ENCODE assay signal across 24 cellular contexts in the genomic region with DNA sequence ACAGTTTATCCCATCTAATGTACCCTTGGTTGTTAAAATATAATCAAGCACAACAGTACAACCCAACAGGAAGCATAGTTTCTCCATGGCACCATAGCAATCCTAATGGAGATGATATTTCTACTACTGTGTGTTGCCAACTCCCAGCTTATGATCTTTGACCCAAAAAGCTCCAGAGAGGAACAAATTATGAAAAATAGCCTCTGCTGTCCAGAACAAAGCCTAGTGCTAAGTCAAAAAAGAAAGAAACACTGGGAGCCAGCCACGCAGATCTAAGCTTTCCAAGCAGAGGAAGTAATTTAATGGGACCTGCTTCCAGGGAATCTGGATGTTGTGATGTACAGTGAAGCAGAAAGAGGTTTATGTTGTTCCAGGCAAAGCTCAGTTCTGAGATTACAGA.
"Had no signal": no experiment of that assay in that cellular context is flagged by ENCODE, and none has a peak within 500 bp of the region (broad histone marks: within the 10 kb centered on the region; RNA-seq: fewer than 3 reads in every experiment).

No MANE protein-coding gene starts in this region.

- H3K4me1 ChIP-seq: left lung, prostate gland, suprapubic skin had no signal

- H3K4me3 Mint-ChIP-seq: memory B cell; natural killer cell treated with Interleukin-12 subunit alpha and Interleukin-12 subunit beta and Interleukin-15 and Interleukin-18, amount 100 ng/mL, for 72 hours; stimulated activated naive CD8-positive, alpha-beta T cell treated with anti-CD3 and anti-CD28 coated beads, Interleukin-15, amount 100 ng/mL, for 72 hours; type B pancreatic cell had no signal

- H3K4me3 ChIP-seq: dorsolateral prefrontal cortex, left lung, lung, mucosa of descending colon, prostate gland, smooth muscle cell, suprapubic skin, thyroid gland had no signal

- H3K36me3 Mint-ChIP-seq: memory B cell; naive B cell; natural killer cell treated with Interleukin-12 subunit alpha and Interleukin-12 subunit beta and Interleukin-15 and Interleukin-18, amount 100 ng/mL, for 72 hours; type B pancreatic cell had no signal

- H3K27me3 ChIP-seq: left lung, suprapubic skin, thyroid gland had no signal

- H3K27ac ChIP-seq: dorsolateral prefrontal cortex, left lung, prostate gland, suprapubic skin, thyroid gland had no signal

- H3K27me3 Mint-ChIP-seq: type B pancreatic cell had no signal

- H3K4me1 Mint-ChIP-seq: stimulated activated naive CD8-positive, alpha-beta T cell treated with anti-CD3 and anti-CD28 coated beads, Interleukin-15, amount 100 ng/mL, for 72 hours had no signal

- H3K4me2 ChIP-seq: smooth muscle cell had no signal

- H3K36me3 ChIP-seq: left lung, prostate gland, suprapubic skin, thyroid gland had no signal

- ATAC-seq: left lung; mucosa of descending colon; natural killer cell treated with Interleukin-12 subunit alpha and Interleukin-12 subunit beta and Interleukin-15 and Interleukin-18, amount 100 ng/mL, for 72 hours; stimulated activated naive CD8-positive, alpha-beta T cell treated with anti-CD3 and anti-CD28 coated beads, Interleukin-15, amount 100 ng/mL, for 72 hours had no signal

- H3K9me3 ChIP-seq: left lung, mucosa of descending colon, prostate gland, suprapubic skin, thyroid gland had no signal

- H3K27ac Mint-ChIP-seq: memory B cell; natural killer cell treated with Interleukin-12 subunit alpha and Interleukin-12 subunit beta and Interleukin-15 and Interleukin-18, amount 100 ng/mL, for 72 hours; stimulated activated naive CD8-positive, alpha-beta T cell treated with anti-CD3 and anti-CD28 coated beads, Interleukin-15, amount 100 ng/mL, for 72 hours; type B pancreatic cell had no signal

- DNase-seq: dorsolateral prefrontal cortex; effector CD4-positive, alpha-beta T cell; head of caudate nucleus; left lung; mucosa of descending colon; naive B cell; nucleus accumbens; stimulated activated CD4-positive, alpha-beta T cell treated with anti-CD3 and anti-CD28 coated beads, Interleukin-12 subunit alpha, Interleukin-12 subunit beta, amount 100 ng/mL, for 4 hours; stimulated activated CD4-positive, alpha-beta T cell treated with anti-CD3 and anti-CD28 coated beads, Interleukin-1b, Interleukin-23, amount 100 ng/mL, for 48 hours; stimulated activated CD4-positive, alpha-beta T cell treated with anti-CD3 and anti-CD28 coated beads, Interleukin-4, amount 100 ng/mL, for 1 hour; stimulated activated CD8-positive, alpha-beta memory T cell treated with anti-CD3 and anti-CD28 coated beads, Interleukin-4, amount 100 ng/mL, for 48 hours; stimulated activated naive CD4-positive, alpha-beta T cell; stimulated activated naive CD8-positive, alpha-beta T cell treated with anti-CD3 and anti-CD28 coated beads, Interleukin-15, amount 100 ng/mL, for 72 hours; thyroid gland had no signal

- H3K9me3 Mint-ChIP-seq: memory B cell, type B pancreatic cell had no signal

- FAIRE-seq: colon, frontal cortex, keratinocyte had no signal
